Comparison of ENCODE assay signal across 27 cellular contexts in the genomic region with DNA sequence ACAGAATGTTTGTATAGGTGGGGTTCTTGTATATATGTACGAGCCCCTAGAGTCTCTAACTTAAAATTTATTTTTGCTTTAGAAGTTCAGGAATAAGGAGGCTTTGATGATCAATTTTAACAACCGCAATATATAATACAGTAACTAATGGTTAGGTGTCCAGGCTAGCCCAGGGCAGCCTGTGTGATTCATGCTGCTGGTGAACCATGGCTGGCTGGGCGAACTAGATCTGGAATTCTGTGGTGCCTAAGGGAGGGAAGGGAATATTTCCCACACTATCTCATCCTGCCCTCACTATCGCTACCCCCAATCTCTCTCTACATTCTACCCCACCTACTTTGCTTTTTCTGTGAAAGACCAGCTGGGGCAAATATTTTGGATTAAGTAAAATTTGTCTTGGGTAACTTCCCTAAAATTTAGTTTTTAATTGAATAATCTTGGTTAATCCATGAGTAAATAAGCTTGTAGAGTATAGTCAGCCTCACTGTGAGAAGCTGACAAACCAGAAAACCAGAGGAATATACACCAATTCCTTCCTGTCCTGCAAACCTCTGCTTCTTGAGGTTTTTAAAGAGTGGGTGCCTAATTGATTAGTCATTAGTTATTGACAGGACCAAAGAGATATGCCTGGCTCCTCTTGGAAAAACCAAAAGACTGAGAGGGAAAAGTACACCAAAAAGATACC.
DNase-seq lines count a peak whose midpoint lies in the region; ATAC-seq, FAIRE-seq and TF ChIP-seq lines count a peak whose summit lies in the region.
"Had no signal": no experiment of that assay in that cellular context is flagged by ENCODE, and none has a peak within 500 bp of the region (broad histone marks: within the 10 kb centered on the region; RNA-seq: fewer than 3 reads in every experiment).

No MANE protein-coding gene starts in this region.

- H3K4me2 ChIP-seq in PC-3 (ENCODE audit: low read length) (peak overlapping the region; percentile 48), trophoblast cell (ENCODE audit: low read length) (no peak overlapping the region)
- H3K4me2 ChIP-seq: KMS-11 had no signal

- H3K18ac ChIP-seq in trophoblast cell (ENCODE audit: low read length) = no peak overlapping the region

- H3K9me2 ChIP-seq in PC-3 (replicated peaks; ENCODE audit: low read length) = no peaks in the 10 kb centered on the region

- no TSS peak for BruUV-seq in PC-3 (replicated peaks; lab: Mats Ljungman, UMichigan)

- CTCF ChIA-PET in PC-3 (lab: Charles Lee) = interaction anchor here (0.6 kb wide), 1 partner anchor 46 kb away, joined by 3 read pairs; no protein-coding TSS in a partner anchor

- H3K27ac ChIP-seq in PC-3 (ENCODE audit: low read length) (peak overlapping the region; percentile 86), trophoblast cell (ENCODE audit: low read depth, low read length) (no peak overlapping the region)
- H3K27ac ChIP-seq: KMS-11, psoas muscle had no signal

- H3K4me3 ChIP-seq in PC-3 (ENCODE audit: low read length) (no peak overlapping the region), bronchial epithelial cell (ENCODE audit: low read depth, low read length) (no peak overlapping the region), trophoblast cell (ENCODE audit: low read depth, low read length) (no peak overlapping the region)
- H3K4me3 ChIP-seq: psoas muscle had no signal

- H3K36me3 ChIP-seq in PC-3 (ENCODE audit: low read depth, low read length) (no peaks in the 10 kb centered on the region), bronchial epithelial cell (ENCODE audit: control insufficient read depth, insufficient read depth, low read length) (no peaks in the 10 kb centered on the region), trophoblast cell (ENCODE audit: control insufficient read depth in 1 of 2, insufficient read depth in 2 of 2, low read length in 2 of 2) (no peaks in the 10 kb centered on the region)

- TF ChIP-seq CTCF in PC-3 (conservative IDR thresholded peaks at IDR 0.05; ENCODE audit: low read depth, low read length) (no peak), bronchial epithelial cell (IDR thresholded peaks at IDR 0.05; ENCODE audit: insufficient read depth, low read length, severe bottlenecking) (no peak)

- H4K8ac ChIP-seq in trophoblast cell (ENCODE audit: low read depth, low read length) = no peak overlapping the region

- no peak for FAIRE-seq in bronchial epithelial cell (lab: Jason Lieb, UNC)
- FAIRE-seq: endometrium, GM18507 had no signal

- H4K12ac ChIP-seq in trophoblast cell (ENCODE audit: low read depth, low read length) = no peak overlapping the region

- no peaks in the 10 kb centered on the region for H3K79me2 ChIP-seq in PC-3 (ENCODE audit: low read length)
- no peaks in the 10 kb centered on the region for H3K79me2 ChIP-seq in trophoblast cell (ENCODE audit: control insufficient read depth, insufficient read depth, low read length, poor library complexity)

- peaks cover 3% of the 10 kb centered on the region for H3K79me1 ChIP-seq in trophoblast cell (ENCODE audit: low read length)

- peak overlapping the region; percentile 40 for H3K9ac ChIP-seq in PC-3 (ENCODE audit: low read length)
- H3K9ac ChIP-seq in trophoblast cell (ENCODE audit: low read length) = no peak overlapping the region
- H3K9ac ChIP-seq: KMS-11 had no signal

- H3K27me3 ChIP-seq in PC-3 (ENCODE audit: low read length) (no peaks in the 10 kb centered on the region), bronchial epithelial cell (ENCODE audit: control insufficient read depth, insufficient read depth, low read length) (no peaks in the 10 kb centered on the region), trophoblast cell (ENCODE audit: insufficient read depth, low read length) (no peaks in the 10 kb centered on the region)

- H2BK12ac ChIP-seq in trophoblast cell (ENCODE audit: low read length) = no peak overlapping the region

- intact Hi-C loops in PC-3 (cut with micrococcal nuclease) (no loop called here), head of caudate nucleus (cut with DNase I) (no loop called here)

- no peak overlapping the region for H3K4ac ChIP-seq in trophoblast cell (ENCODE audit: low read depth, low read length)

- no peak overlapping the region for H3K14ac ChIP-seq in trophoblast cell (ENCODE audit: low read length)

- ATAC-seq in PC-3 = peak; percentile 87
- ATAC-seq in HG02763 (IDR thresholded peaks at IDR 0.05; ENCODE audit: unreplicated experiment) = no peak
- ATAC-seq: HCT116; naive thymus-derived CD4-positive, alpha-beta T cell; psoas muscle; stimulated activated naive CD8-positive, alpha-beta T cell treated with anti-CD3 and anti-CD28 coated beads, Interleukin-15, amount 100 ng/mL, for 72 hours had no signal

- no peak overlapping the region for H3K23ac ChIP-seq in trophoblast cell (ENCODE audit: low read length)

- H2BK120ac ChIP-seq in trophoblast cell (ENCODE audit: insufficient read depth, low read length, poor library complexity) = no peak overlapping the region

- no peaks in the 10 kb centered on the region for H4K20me1 ChIP-seq in PC-3 (ENCODE audit: low read length)

- H2BK5ac ChIP-seq in trophoblast cell (ENCODE audit: low read depth, low read length, poor library complexity) = no peak overlapping the region

- peaks cover 7% of the 10 kb centered on the region for H3F3A ChIP-seq in PC-3 (ENCODE audit: low read length, unreplicated experiment)

- H2AFZ ChIP-seq in PC-3 (ENCODE audit: low read length) (peak overlapping the region; percentile 32; the same call in 1 of the 2 replicates), trophoblast cell (ENCODE audit: insufficient read depth, low read length, poor library complexity) (no peak overlapping the region)

- POLR2A ChIA-PET in PC-3 (lab: Charles Lee; ENCODE audit: unreplicated experiment) = interaction anchor here (0.6 kb wide), 1 partner anchor 1132 kb away, joined by 3 read pairs; no protein-coding TSS in a partner anchor

- WGBS in trophoblast cell (ENCODE audit: extremely low coverage, insufficient coverage, insufficient read length) = no CpG with 5 or more reads among the region's 4 CpGs

- no peaks in the 10 kb centered on the region for H3K9me3 ChIP-seq in PC-3 (ENCODE audit: low read length)
- no peaks in the 10 kb centered on the region for H3K9me3 ChIP-seq in trophoblast cell (ENCODE audit: insufficient read depth, low read depth, low read length)
- H3K9me3 ChIP-seq: psoas muscle had no signal

- DNase-seq in EL = peak; percentile 4
- DNase-seq in PC-3 = peak; percentile 86
- DNase-seq in bronchial epithelial cell (ENCODE audit: low read depth) = peak; percentile 90
- peak; percentile 67 to 75 for DNase-seq in trophoblast cell
- no peak for DNase-seq in head of caudate nucleus
- no peak for DNase-seq in UCSD-AML1 (lab: John Stamatoyannopoulos, UW; ENCODE audit: unreplicated experiment)
- DNase-seq: ACHN; activated CD4-positive, alpha-beta memory T cell treated with anti-CD3 and anti-CD28 coated beads for 36 hours; activated CD4-positive, CD25-positive, alpha-beta regulatory T cell treated with anti-CD3 and anti-CD28 coated beads, Interleukin-2, amount 50 U/mL, for 72 hours; activated CD8-positive, alpha-beta memory T cell treated with anti-CD3 and anti-CD28 coated beads, Interleukin-2, amount 50 U/mL, for 48 hours; anterior cingulate cortex; central memory CD4-positive, alpha-beta T cell; dermis blood vessel endothelial cell; DMS79 treated with DMSO at 0.1 percent for 48 hours; midbrain; MV-4-11; naive thymus-derived CD4-positive, alpha-beta T cell; NCI-H1694 treated with DMSO at 0.1 percent for 48 hours; NCI-H524 treated with DMSO at 0.1 percent for 48 hours; nucleus accumbens; psoas muscle; stimulated activated naive CD8-positive, alpha-beta T cell treated with anti-CD3 and anti-CD28 coated beads, Interleukin-15, amount 100 ng/mL, for 72 hours had no signal

- no peak overlapping the region for H2AK5ac ChIP-seq in trophoblast cell (ENCODE audit: low read length)

- H4K91ac ChIP-seq in trophoblast cell (ENCODE audit: low read depth, low read length) = no peak overlapping the region

- H3K4me1 ChIP-seq in PC-3 (ENCODE audit: insufficient read depth, low read length) (peaks cover 30% of the 10 kb centered on the region), trophoblast cell (ENCODE audit: control insufficient read depth in 1 of 2, insufficient read depth in 2 of 2, low read length in 2 of 2) (no peaks in the 10 kb centered on the region)

Comparison
In these comparisons a context has a peak if more than half of its experiments do, and no peak if none do; other contexts are left out.
1. DNase-seq: peak in EL (single experiment), PC-3 (single experiment), bronchial epithelial cell (single experiment) and trophoblast cell (2 of 2); none in head of caudate nucleus (0 of 42) and UCSD-AML1 (single experiment).